Comparison of ENCODE assay signal across 30 cellular contexts in the genomic region with DNA sequence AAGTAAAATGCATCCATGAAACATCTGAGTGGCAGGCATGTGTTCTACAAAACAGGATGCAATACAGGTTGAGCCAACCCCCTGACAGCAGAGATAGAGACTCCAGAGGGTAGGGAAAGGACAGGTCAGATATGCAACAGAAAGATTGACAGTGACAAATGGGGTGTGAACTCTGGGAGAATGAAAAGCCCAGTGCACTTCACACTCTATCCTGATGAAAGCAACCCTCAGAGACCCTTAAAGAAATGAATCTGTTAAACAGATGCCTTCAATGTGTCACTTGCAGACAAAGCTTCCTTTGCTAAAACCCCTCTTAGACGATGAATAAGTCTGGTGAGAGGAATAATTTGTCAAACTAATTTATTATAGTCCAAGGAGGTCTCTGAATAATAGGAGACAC.
"Had no signal": no experiment of that assay in that cellular context is flagged by ENCODE, and none has a peak within 500 bp of the region (broad histone marks: within the 10 kb centered on the region; RNA-seq: fewer than 3 reads in every experiment).

No MANE protein-coding gene starts in this region.

- H3K9me3 ChIP-seq: body of pancreas, colonic mucosa, gastroesophageal sphincter, pancreas, prostate gland, sigmoid colon, suprapubic skin, tibial artery, upper lobe of right lung had no signal

- H3K27me3 ChIP-seq: body of pancreas, cardiac muscle cell, colonic mucosa, gastroesophageal sphincter, hepatocyte, pancreas, sigmoid colon, suprapubic skin, tibial artery, upper lobe of right lung had no signal

- H3K9me3 Mint-ChIP-seq: activated naive CD4-positive, alpha-beta T cell treated with anti-CD3 and anti-CD28 coated beads, Interleukin-2, amount 50 U/mL, for 72 hours; activated T-cell treated with anti-CD3 and anti-CD28 coated beads, Interleukin-2, amount 50 U/mL, for 72 hours; effector memory CD8-positive, alpha-beta T cell; natural killer cell; stimulated activated naive B cell treated with anti-CD40 and anti-IgM and Interleukin-4, amounts not matched to agents 10 μg/mL and 1 μg/mL and 100 μg/mL, for 72 hours; T-helper 1 cell treated with Interleukin-12 subunit alpha and Interleukin-12 subunit beta and Interleukin-4 antibody, amounts not matched to agents 30 μg/mL and 1 μg/mL, for 36 hours had no signal

- H2AFZ ChIP-seq: hepatocyte had no signal

- H3K4me3 ChIP-seq: body of pancreas, cardiac muscle cell, colonic mucosa, gastroesophageal sphincter, hepatocyte, pancreas, prostate gland, sigmoid colon, smooth muscle cell, suprapubic skin, tibial artery, upper lobe of right lung had no signal

- H3K36me3 Mint-ChIP-seq: activated naive CD4-positive, alpha-beta T cell treated with anti-CD3 and anti-CD28 coated beads, Interleukin-2, amount 50 U/mL, for 72 hours; natural killer cell; stimulated activated naive B cell treated with anti-CD40 and anti-IgM and Interleukin-4, amounts not matched to agents 10 μg/mL and 1 μg/mL and 100 μg/mL, for 72 hours had no signal

- H3K4me2 ChIP-seq: hepatocyte, smooth muscle cell had no signal

- H3K27me3 Mint-ChIP-seq: effector memory CD8-positive, alpha-beta T cell; stimulated activated naive B cell treated with anti-CD40 and anti-IgM and Interleukin-4, amounts not matched to agents 10 μg/mL and 1 μg/mL and 100 μg/mL, for 72 hours had no signal

- H3K4me1 ChIP-seq: colonic mucosa, prostate gland, suprapubic skin, upper lobe of right lung had no signal

- H3K27ac Mint-ChIP-seq: activated naive CD4-positive, alpha-beta T cell treated with anti-CD3 and anti-CD28 coated beads, Interleukin-2, amount 50 U/mL, for 72 hours; activated T-cell treated with anti-CD3 and anti-CD28 coated beads, Interleukin-2, amount 50 U/mL, for 72 hours; effector memory CD8-positive, alpha-beta T cell; natural killer cell; stimulated activated naive B cell treated with anti-CD40 and anti-IgM and Interleukin-4, amounts not matched to agents 10 μg/mL and 1 μg/mL and 100 μg/mL, for 72 hours; T-helper 1 cell treated with Interleukin-12 subunit alpha and Interleukin-12 subunit beta and Interleukin-4 antibody, amounts not matched to agents 30 μg/mL and 1 μg/mL, for 36 hours had no signal

- H3K4me3 Mint-ChIP-seq: activated T-cell treated with anti-CD3 and anti-CD28 coated beads, Interleukin-2, amount 50 U/mL, for 72 hours; effector memory CD8-positive, alpha-beta T cell; natural killer cell; stimulated activated naive B cell treated with anti-CD40 and anti-IgM and Interleukin-4, amounts not matched to agents 10 μg/mL and 1 μg/mL and 100 μg/mL, for 72 hours; T-helper 1 cell treated with Interleukin-12 subunit alpha and Interleukin-12 subunit beta and Interleukin-4 antibody, amounts not matched to agents 30 μg/mL and 1 μg/mL, for 36 hours had no signal

- H3K36me3 ChIP-seq: cardiac muscle cell, colonic mucosa, gastroesophageal sphincter, pancreas, prostate gland, sigmoid colon, suprapubic skin, tibial artery, upper lobe of right lung had no signal

- H3K27ac ChIP-seq: body of pancreas, cardiac muscle cell, colonic mucosa, gastroesophageal sphincter, hepatocyte, pancreas, prostate gland, sigmoid colon, suprapubic skin, tibial artery, upper lobe of right lung, VCaP had no signal

- H3K4me1 Mint-ChIP-seq: natural killer cell; stimulated activated naive B cell treated with anti-CD40 and anti-IgM and Interleukin-4, amounts not matched to agents 10 μg/mL and 1 μg/mL and 100 μg/mL, for 72 hours had no signal

- DNase-seq: activated CD4-positive, alpha-beta T cell treated with anti-CD3 and anti-CD28 coated beads for 4 hours; activated CD4-positive, alpha-beta T cell treated with anti-CD3 and anti-CD28 coated beads, Interleukin-2, amount 50 U/mL, for 4 hours; activated naive CD4-positive, alpha-beta T cell; activated T-cell treated with anti-CD3 and anti-CD28 coated beads for 4 hours; activated T-cell treated with anti-CD3 and anti-CD28 coated beads, Interleukin-2, amount 50 U/mL, for 72 hours; anterior cingulate cortex; body of pancreas; cerebellar nuclear complex; colonic mucosa; effector memory CD8-positive, alpha-beta T cell; islet precursor cell; left ventricle myocardium superior; natural killer cell; nucleus accumbens; pancreas; sigmoid colon; stimulated activated CD4-positive, alpha-beta T cell treated with anti-CD3 and anti-CD28 coated beads, Interleukin-1b, Interleukin-23, amount 100 ng/mL, for 48 hours; stimulated activated naive B cell treated with anti-CD40 and anti-IgM and Interleukin-4, amounts not matched to agents 10 μg/mL and 1 μg/mL and 100 μg/mL, for 72 hours; T-helper 9 cell; tibial artery; upper lobe of right lung had no signal

- ATAC-seq: activated naive CD4-positive, alpha-beta T cell treated with anti-CD3 and anti-CD28 coated beads, Interleukin-2, amount 50 U/mL, for 72 hours; activated T-cell treated with anti-CD3 and anti-CD28 coated beads, Interleukin-2, amount 50 U/mL, for 72 hours; body of pancreas; effector memory CD8-positive, alpha-beta T cell; gastroesophageal sphincter; left ventricle myocardium superior; natural killer cell; pancreas; stimulated activated naive B cell treated with anti-CD40 and anti-IgM and Interleukin-4, amounts not matched to agents 10 μg/mL and 1 μg/mL and 100 μg/mL, for 72 hours; upper lobe of right lung had no signal
